11 cellular contexts compared by ENCODE assay signal in genomic region chr6:13769655-13770053, GRCh38. TPM values are rescaled to one million over a fixed set of nuclear protein-coding genes. Genes with fewer than 3 reads are reported as not detected.
DNase-seq lines count a peak whose midpoint lies in the region; ATAC-seq and TF ChIP-seq lines count a peak whose summit lies in the region.
"Had no signal": no experiment of that assay in that cellular context is flagged by ENCODE, and none has a peak within 500 bp of the region (broad histone marks: within the 10 kb centered on the region; RNA-seq: fewer than 3 reads in every experiment).

No MANE protein-coding gene starts in this region.

- H3K9me3 ChIP-seq in T-helper 17 cell (ENCODE audit: control insufficient read depth, low read length, poor library complexity, severe bottlenecking) (no peaks in the 10 kb centered on the region), iPS DF 6.9 (ENCODE audit: control insufficient read depth, insufficient read depth, low read length) (no peaks in the 10 kb centered on the region), upper lobe of right lung (no peaks in the 10 kb centered on the region)

- ATAC-seq in left cardiac atrium (no peak), T-helper 17 cell (no peak), upper lobe of right lung (no peak), HG02981 (IDR thresholded peaks at IDR 0.05; ENCODE audit: unreplicated experiment) (no peak), GM18498 (IDR thresholded peaks at IDR 0.05; ENCODE audit: unreplicated experiment) (no peak)

- H3K4me1 ChIP-seq in iPS DF 6.9 (ENCODE audit: control insufficient read depth, insufficient read depth, low read length) = no peaks in the 10 kb centered on the region; the same call in 1 of the 2 replicates
- peaks cover 9% of the 10 kb centered on the region for H3K4me1 ChIP-seq in upper lobe of right lung

- no peaks in the 10 kb centered on the region; the same call in 1 of the 2 replicates for H3K36me3 ChIP-seq in iPS DF 6.9 (ENCODE audit: control insufficient read depth, insufficient read depth, low read length)
- H3K36me3 ChIP-seq in upper lobe of right lung = no peaks in the 10 kb centered on the region

- H3K27ac ChIP-seq in iPS DF 6.9 (ENCODE audit: low read length) = no peak overlapping the region
- H3K27ac ChIP-seq in upper lobe of right lung = no peak overlapping the region
- no peak overlapping the region; the same call in 1 of the 2 replicates for H3K27ac ChIP-seq in RWPE1
- H3K27ac ChIP-seq: C4-2B had no signal

- no peaks in the 10 kb centered on the region for H3K27me3 Mint-ChIP-seq in T-helper 17 cell

- H3K4me3 Mint-ChIP-seq in T-helper 17 cell = no peak overlapping the region
- H3K4me3 Mint-ChIP-seq: dendritic cell treated with granulocyte-macrophage colony-stimulating factor and Interleukin-4, amounts not matched to agents 40 ng/mL and 50 ng/mL, for 4 days; IgD-negative memory B cell had no signal

- H3K4me3 ChIP-seq in iPS DF 6.9 (ENCODE audit: low read length) (no peak overlapping the region), upper lobe of right lung (no peak overlapping the region)

- no peak overlapping the region for H3K27ac Mint-ChIP-seq in T-helper 17 cell
- H3K27ac Mint-ChIP-seq: dendritic cell treated with granulocyte-macrophage colony-stimulating factor and Interleukin-4, amounts not matched to agents 40 ng/mL and 50 ng/mL, for 4 days; IgD-negative memory B cell had no signal

- CTCF ChIA-PET in RWPE1 (lab: Yijun Ruan, JAX) = interaction anchor here (0.7 kb wide), 2 partner anchors 37 to 81 kb away, joined by 3 to 4 read pairs; no protein-coding TSS in a partner anchor

- peak; percentile 32 for DNase-seq in left cardiac atrium
- DNase-seq in cardiac septum (ENCODE audit: low spot score) = no peak
- peak in 2 of 3 donors; percentile 14 to 20 for DNase-seq in T-helper 17 cell
- DNase-seq in iPS DF 6.9 (ENCODE audit: low read depth, low spot score) = peak; percentile 20
- DNase-seq in upper lobe of right lung = no peak
- DNase-seq in RWPE1 (ENCODE audit: low spot score) = no peak

- TF ChIP-seq CTCF in upper lobe of right lung (IDR thresholded peaks at IDR 0.05) (peak; percentile 22), RWPE1 (conservative IDR thresholded peaks at IDR 0.05; ENCODE audit: low read depth) (no peak; the same call in 1 of the 2 replicates)

- no peaks in the 10 kb centered on the region for H3K27me3 ChIP-seq in iPS DF 6.9 (ENCODE audit: control insufficient read depth, insufficient read depth, low read length)
- no peaks in the 10 kb centered on the region for H3K27me3 ChIP-seq in upper lobe of right lung

- intact Hi-C loops in left cardiac atrium (cut with DNase I) = loop anchor here in 1 of 2 donors (10.0 kb wide), 1 partner anchor 145 kb away; no protein-coding TSS in a partner anchor
- intact Hi-C loops in cardiac septum (cut with DNase I) = no loop called here
- intact Hi-C loops in upper lobe of right lung (cut with DNase I) = no loop called here

- peaks cover 14% of the 10 kb centered on the region for H3K4me1 Mint-ChIP-seq in T-helper 17 cell

- POLR2A ChIA-PET in RWPE1 (lab: Yijun Ruan, JAX; ENCODE audit: low non-redundant PET) = no interaction called here

- H3K36me3 Mint-ChIP-seq in T-helper 17 cell (ENCODE audit: low read depth) = no peaks in the 10 kb centered on the region
- H3K36me3 Mint-ChIP-seq: IgD-negative memory B cell had no signal

- no CpG with 5 or more reads among the region's 27 CpGs for WGBS in iPS DF 6.9 (ENCODE audit: insufficient coverage, insufficient read length)

RNA-seq across cellular contexts. Expression of gene MCUR1, which starts 44.7 kb away (rescaled TPM):
- total RNA-seq in left cardiac atrium (10 to 100 TPM; 21.1 to 25.9 TPM), cardiac septum (31.8 TPM), T-helper 17 cell (10 to 100 TPM; 10.2 to 22.3 TPM), upper lobe of right lung (35.0 TPM)

RNA-seq across cellular contexts. Expression of gene RANBP9, which starts 58.0 kb away (rescaled TPM):
- 10 to 100 TPM; 27.3 to 33.1 TPM for total RNA-seq in left cardiac atrium
- total RNA-seq in cardiac septum = 40.2 TPM
- total RNA-seq in T-helper 17 cell = 10 to 100 TPM; 74.4 to 99.9 TPM
- 38.5 TPM for total RNA-seq in upper lobe of right lung

Comparison
In these comparisons a context has a peak if more than half of its experiments do, and no peak if none do; other contexts are left out.
1. DNase-seq: peak in left cardiac atrium (single experiment), T-helper 17 cell (2 of 3) and iPS DF 6.9 (single experiment); none in cardiac septum (single experiment), upper lobe of right lung (single experiment) and RWPE1 (single experiment).